In the genomic region with DNA sequence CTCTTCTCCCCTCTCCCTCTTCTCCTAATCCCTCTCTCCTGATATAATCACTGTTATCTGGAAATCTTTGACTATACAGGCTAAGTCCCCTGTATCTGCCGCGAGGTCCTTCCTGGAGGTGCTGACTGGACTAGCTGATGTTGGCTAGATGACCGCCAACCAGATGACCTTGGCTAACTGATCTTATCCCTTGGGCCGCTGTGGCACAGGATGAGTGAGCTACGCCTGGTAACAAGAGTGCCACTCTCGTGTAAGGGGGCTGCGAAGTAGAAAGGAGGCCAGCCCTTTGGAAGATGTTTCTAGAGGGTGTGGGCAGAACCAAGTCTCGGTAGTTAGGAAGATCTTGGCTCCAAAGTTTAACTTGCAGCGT, we compare ENCODE assay signal across 8 cellular contexts. TPM values are rescaled to one million over a fixed set of nuclear protein-coding genes. Genes with fewer than 3 reads are reported as not detected.
DNase-seq lines count a peak whose midpoint lies in the region; ATAC-seq, FAIRE-seq and TF ChIP-seq lines count a peak whose summit lies in the region.

No MANE protein-coding gene starts in this region.

- FAIRE-seq in frontal cortex (lab: Jason Lieb, UNC), result no peak

- H3F3A ChIP-seq in neural progenitor cell (ENCODE audit: low read depth), result peaks cover 6% of the 10 kb centered on the region

- peaks cover 44% of the 10 kb centered on the region for H4K20me1 ChIP-seq in neural progenitor cell (ENCODE audit: low read depth)

- peak overlapping the region; percentile 75 for H3K27ac Mint-ChIP-seq in neural progenitor cell

- ATAC-seq in activated CD4-positive, CD25-positive, alpha-beta regulatory T cell treated with anti-CD3 and anti-CD28 coated beads, Interleukin-2, amount 50 U/mL, for 24 hours, result peak; percentile 25 to 39
- ATAC-seq in HG02840 (IDR thresholded peaks at IDR 0.05; ENCODE audit: low FRiP score, unreplicated experiment), result peak; percentile 26

- H3K27me3 Mint-ChIP-seq in neural progenitor cell (ENCODE audit: insufficient read depth, low read depth), result peaks cover 2% of the 10 kb centered on the region

- H3K4me3 Mint-ChIP-seq in neural progenitor cell, result peak overlapping the region; percentile 91

- H3K27ac ChIP-seq in neural progenitor cell, result no peak overlapping the region

- TF ChIP-seq CTCF in neural progenitor cell (IDR thresholded peaks at IDR 0.05), result no peak

- no peak overlapping the region for H3K9ac ChIP-seq in endocrine pancreas (ENCODE audit: control insufficient read depth, insufficient read depth, low read length)
- H3K9ac ChIP-seq in neural progenitor cell, result no peak overlapping the region

- peaks cover 10% of the 10 kb centered on the region for H3K9me3 Mint-ChIP-seq in neural progenitor cell

- H3K9me3 ChIP-seq in endocrine pancreas (ENCODE audit: control insufficient read depth, low read length), result no peaks in the 10 kb centered on the region
- H3K9me3 ChIP-seq in neural progenitor cell (ENCODE audit: low read depth), result no peaks in the 10 kb centered on the region

- H3K4me1 ChIP-seq in endocrine pancreas (ENCODE audit: control insufficient read depth, insufficient read depth, low read length), result peaks cover 11% of the 10 kb centered on the region
- peaks cover 16% of the 10 kb centered on the region for H3K4me1 ChIP-seq in neural progenitor cell

- H3K36me3 ChIP-seq in endocrine pancreas (ENCODE audit: control insufficient read depth, insufficient read depth, low read length), result no peaks in the 10 kb centered on the region
- H3K36me3 ChIP-seq in neural progenitor cell, result no peaks in the 10 kb centered on the region

- peaks cover 46% of the 10 kb centered on the region for H3K79me2 ChIP-seq in neural progenitor cell (ENCODE audit: low read depth)

- no peak for DNase-seq in activated CD4-positive, CD25-positive, alpha-beta regulatory T cell treated with anti-CD3 and anti-CD28 coated beads, Interleukin-2, amount 50 U/mL, for 72 hours
- peak; percentile 15 for DNase-seq in OCI-M2 (lab: John Stamatoyannopoulos, UW; ENCODE audit: unreplicated experiment)
- no peak for DNase-seq in neural progenitor cell (ENCODE audit: low spot score)
- DNase-seq in cortex of kidney (lab: John Stamatoyannopoulos, UW), result no peak
- DNase-seq in frontal cortex (ENCODE audit: low spot score in 2 of 2), result no peak

- H3K27me3 ChIP-seq in endocrine pancreas (ENCODE audit: control insufficient read depth, insufficient read depth, low read length) (no peaks in the 10 kb centered on the region), neural progenitor cell (no peaks in the 10 kb centered on the region)

- peaks cover 22% of the 10 kb centered on the region for H3K36me3 Mint-ChIP-seq in neural progenitor cell

- peaks cover 23% of the 10 kb centered on the region for H3K4me1 Mint-ChIP-seq in neural progenitor cell

- H2AFZ ChIP-seq in neural progenitor cell (replicated peaks), result peak overlapping the region; percentile 87

- H3K4me3 ChIP-seq in endocrine pancreas (ENCODE audit: control insufficient read depth, insufficient read depth, low read length) (peak overlapping the region; percentile 66), neural progenitor cell (peak overlapping the region; percentile 86)

- H3K4me2 ChIP-seq in neural progenitor cell, result peak overlapping the region; percentile 92

RNA-seq across cellular contexts. Expression of a gene that starts 0.3 kb away (rescaled TPM):
- total RNA-seq in neural progenitor cell (ENCODE audit: low replicate concordance) (51.7 and 58.9 TPM in 2 replicates), frontal cortex (48.5 TPM)
